20 cellular contexts compared by ENCODE assay signal in genomic region chr10:88028072-88028471, GRCh38.
DNase-seq lines count a peak whose midpoint lies in the region; ATAC-seq and TF ChIP-seq lines count a peak whose summit lies in the region.
"Had no signal": no experiment of that assay in that cellular context is flagged by ENCODE, and none has a peak within 500 bp of the region (broad histone marks: within the 10 kb centered on the region; RNA-seq: fewer than 3 reads in every experiment).

No MANE protein-coding gene starts in this region.

- peak overlapping the region; percentile 36 to 63 (median 57); a peak in 21 of 22 replicates for H3K4me2 ChIP-seq in BLaER1 treated with 17β-estradiol and CSF1 and Interleukin-3, amounts not matched to agents 10 nM and 100 nM

- POLR2A ChIA-PET in activated CD4-positive, alpha-beta T cell treated with anti-CD3 and anti-CD28 coated beads, Interleukin-2, amount 10 ng/mL, durations not matched to agents 7 days and 5 days (lab: Charles Lee) = no interaction called here

- H3K9me3 ChIP-seq in BLaER1 treated with 17β-estradiol and CSF1 and Interleukin-3, amounts not matched to agents 10 nM and 100 nM (replicated peaks in 1 of 11) = peaks cover 0 to 9% (median 5%) of the 10 kb centered on the region in 11 experiments; a peak in 11 of 22 replicates
- no peaks in the 10 kb centered on the region for H3K9me3 ChIP-seq in mucosa of descending colon

- ATAC-seq in GM18870 (IDR thresholded peaks at IDR 0.05; ENCODE audit: unreplicated experiment) (peak; percentile 24), mucosa of descending colon (no peak)
- ATAC-seq: activated CD4-positive, CD25-positive, alpha-beta regulatory T cell treated with anti-CD3 and anti-CD28 coated beads, Interleukin-2, amount 50 U/mL, for 24 hours; T-helper 17 cell had no signal

- H3K36me3 Mint-ChIP-seq in dendritic cell treated with granulocyte-macrophage colony-stimulating factor and Interleukin-4, amounts not matched to agents 40 ng/mL and 50 ng/mL, for 4 days (ENCODE audit: low read depth) = no peaks in the 10 kb centered on the region
- H3K36me3 Mint-ChIP-seq in activated CD4-positive, alpha-beta T cell treated with anti-CD3 and anti-CD28 coated beads, Interleukin-2, amount 10 ng/mL, durations not matched to agents 7 days and 5 days (ENCODE audit: low read depth) = no peaks in the 10 kb centered on the region

- no peak overlapping the region for H3K4me3 ChIP-seq in BLaER1 treated with 17β-estradiol and CSF1 and Interleukin-3, amounts not matched to agents 10 nM and 100 nM
- H3K4me3 ChIP-seq in mucosa of descending colon = no peak overlapping the region

- intact Hi-C loops in dendritic cell treated with granulocyte-macrophage colony-stimulating factor and Interleukin-4, amounts not matched to agents 40 ng/mL and 50 ng/mL, for 4 days (cut with micrococcal nuclease) = loop anchor here (5.0 kb wide), 1 partner anchor 39 kb away; no protein-coding TSS in a partner anchor
- intact Hi-C loops in mucosa of descending colon (cut with DNase I, micrococcal nuclease) = no loop called here

- H3K4me1 Mint-ChIP-seq in dendritic cell treated with granulocyte-macrophage colony-stimulating factor and Interleukin-4, amounts not matched to agents 40 ng/mL and 50 ng/mL, for 4 days (ENCODE audit: low read depth) = peaks cover 32% of the 10 kb centered on the region
- peaks cover 8% of the 10 kb centered on the region for H3K4me1 Mint-ChIP-seq in activated CD4-positive, alpha-beta T cell treated with anti-CD3 and anti-CD28 coated beads, Interleukin-2, amount 10 ng/mL, durations not matched to agents 7 days and 5 days

- H3K27me3 Mint-ChIP-seq in dendritic cell treated with granulocyte-macrophage colony-stimulating factor and Interleukin-4, amounts not matched to agents 40 ng/mL and 50 ng/mL, for 4 days = no peaks in the 10 kb centered on the region
- H3K27me3 Mint-ChIP-seq in activated CD4-positive, alpha-beta T cell treated with anti-CD3 and anti-CD28 coated beads, Interleukin-2, amount 10 ng/mL, durations not matched to agents 7 days and 5 days = no peaks in the 10 kb centered on the region
- H3K27me3 Mint-ChIP-seq: activated naive CD8-positive, alpha-beta T cell treated with anti-CD3 and anti-CD28 coated beads for 36 hours; T-helper 17 cell had no signal

- H3K27me3 ChIP-seq in BLaER1 treated with 17β-estradiol and CSF1 and Interleukin-3, amounts not matched to agents 10 nM and 100 nM = no peaks in the 10 kb centered on the region
- H3K27me3 ChIP-seq: brain microvascular endothelial cell had no signal

- peak; percentile 38 for DNase-seq in MV-4-11 (lab: John Stamatoyannopoulos, UW)
- DNase-seq in mucosa of descending colon = no peak
- no peak for DNase-seq in NCI-H2081 treated with DMSO at 0.1 percent for 48 hours (lab: John Stamatoyannopoulos, UW)
- no peak for DNase-seq in stimulated activated CD4-positive, alpha-beta T cell treated with anti-CD3 and anti-CD28 coated beads, Interleukin-4, amount 100 ng/mL, for 1 hour
- DNase-seq in activated CD4-positive, alpha-beta T cell treated with anti-CD3 and anti-CD28 coated beads, Interleukin-2, amount 10 ng/mL, durations not matched to agents 7 days and 5 days = no peak
- DNase-seq: activated CD8-positive, alpha-beta memory T cell treated with anti-CD3 and anti-CD28 coated beads, Interleukin-2, amount 50 U/mL, for 48 hours; activated naive CD8-positive, alpha-beta T cell treated with anti-CD3 and anti-CD28 coated beads for 36 hours; brain microvascular endothelial cell; DMS79; GOT3; islet precursor cell; mammary epithelial cell; NCI-H1694; NCI-H524; T-helper 17 cell had no signal

- peak overlapping the region in 2 of 11 experiments; percentile 2 to 37; a peak in 2 of 22 replicates for H3K9ac ChIP-seq in BLaER1 treated with 17β-estradiol and CSF1 and Interleukin-3, amounts not matched to agents 10 nM and 100 nM
- H3K9ac ChIP-seq: KMS-11 had no signal

- peak overlapping the region; percentile 31 for H3K27ac Mint-ChIP-seq in dendritic cell treated with granulocyte-macrophage colony-stimulating factor and Interleukin-4, amounts not matched to agents 40 ng/mL and 50 ng/mL, for 4 days
- H3K27ac Mint-ChIP-seq in activated CD4-positive, alpha-beta T cell treated with anti-CD3 and anti-CD28 coated beads, Interleukin-2, amount 10 ng/mL, durations not matched to agents 7 days and 5 days = no peak overlapping the region
- H3K27ac Mint-ChIP-seq: activated naive CD8-positive, alpha-beta T cell treated with anti-CD3 and anti-CD28 coated beads for 36 hours; T-helper 17 cell had no signal

- peaks cover 38 to 51% (median 47%) of the 10 kb centered on the region in 10 experiments for H3K4me1 ChIP-seq in BLaER1 treated with 17β-estradiol and CSF1 and Interleukin-3, amounts not matched to agents 10 nM and 100 nM
- no peaks in the 10 kb centered on the region for H3K4me1 ChIP-seq in mucosa of descending colon (ENCODE audit: low read depth)

- no peaks in the 10 kb centered on the region for H4K20me1 ChIP-seq in BLaER1 treated with 17β-estradiol and CSF1 and Interleukin-3, amounts not matched to agents 10 nM and 100 nM

- TF ChIP-seq CTCF in mucosa of descending colon (IDR thresholded peaks at IDR 0.05) = no peak

- peak overlapping the region in 10 of 11 experiments; percentile 15 to 68 (median 60); a peak in 18 of 22 replicates for H3K27ac ChIP-seq in BLaER1 treated with 17β-estradiol and CSF1 and Interleukin-3, amounts not matched to agents 10 nM and 100 nM
- H3K27ac ChIP-seq: brain microvascular endothelial cell, KMS-11 had no signal

- no peaks in the 10 kb centered on the region for H3K9me3 Mint-ChIP-seq in dendritic cell treated with granulocyte-macrophage colony-stimulating factor and Interleukin-4, amounts not matched to agents 40 ng/mL and 50 ng/mL, for 4 days
- H3K9me3 Mint-ChIP-seq in activated CD4-positive, alpha-beta T cell treated with anti-CD3 and anti-CD28 coated beads, Interleukin-2, amount 10 ng/mL, durations not matched to agents 7 days and 5 days = peaks cover under 1% of the 10 kb centered on the region
- H3K9me3 Mint-ChIP-seq: activated naive CD8-positive, alpha-beta T cell treated with anti-CD3 and anti-CD28 coated beads for 36 hours had no signal

- CTCF ChIA-PET in activated CD4-positive, alpha-beta T cell treated with anti-CD3 and anti-CD28 coated beads, Interleukin-2, amount 10 ng/mL, durations not matched to agents 7 days and 5 days (lab: Charles Lee) = no interaction called here

- no peaks in the 10 kb centered on the region for H3K36me3 ChIP-seq in BLaER1 treated with 17β-estradiol and CSF1 and Interleukin-3, amounts not matched to agents 10 nM and 100 nM
- H3K36me3 ChIP-seq in mucosa of descending colon (ENCODE audit: low read depth) = no peaks in the 10 kb centered on the region
- H3K36me3 ChIP-seq: brain microvascular endothelial cell had no signal

- H3K4me3 Mint-ChIP-seq in dendritic cell treated with granulocyte-macrophage colony-stimulating factor and Interleukin-4, amounts not matched to agents 40 ng/mL and 50 ng/mL, for 4 days = no peak overlapping the region
- no peak overlapping the region for H3K4me3 Mint-ChIP-seq in activated CD4-positive, alpha-beta T cell treated with anti-CD3 and anti-CD28 coated beads, Interleukin-2, amount 10 ng/mL, durations not matched to agents 7 days and 5 days
- H3K4me3 Mint-ChIP-seq: activated naive CD8-positive, alpha-beta T cell treated with anti-CD3 and anti-CD28 coated beads for 36 hours; T-helper 17 cell had no signal
